Comparison of ENCODE assay signal across 9 cellular contexts in the genomic region with DNA sequence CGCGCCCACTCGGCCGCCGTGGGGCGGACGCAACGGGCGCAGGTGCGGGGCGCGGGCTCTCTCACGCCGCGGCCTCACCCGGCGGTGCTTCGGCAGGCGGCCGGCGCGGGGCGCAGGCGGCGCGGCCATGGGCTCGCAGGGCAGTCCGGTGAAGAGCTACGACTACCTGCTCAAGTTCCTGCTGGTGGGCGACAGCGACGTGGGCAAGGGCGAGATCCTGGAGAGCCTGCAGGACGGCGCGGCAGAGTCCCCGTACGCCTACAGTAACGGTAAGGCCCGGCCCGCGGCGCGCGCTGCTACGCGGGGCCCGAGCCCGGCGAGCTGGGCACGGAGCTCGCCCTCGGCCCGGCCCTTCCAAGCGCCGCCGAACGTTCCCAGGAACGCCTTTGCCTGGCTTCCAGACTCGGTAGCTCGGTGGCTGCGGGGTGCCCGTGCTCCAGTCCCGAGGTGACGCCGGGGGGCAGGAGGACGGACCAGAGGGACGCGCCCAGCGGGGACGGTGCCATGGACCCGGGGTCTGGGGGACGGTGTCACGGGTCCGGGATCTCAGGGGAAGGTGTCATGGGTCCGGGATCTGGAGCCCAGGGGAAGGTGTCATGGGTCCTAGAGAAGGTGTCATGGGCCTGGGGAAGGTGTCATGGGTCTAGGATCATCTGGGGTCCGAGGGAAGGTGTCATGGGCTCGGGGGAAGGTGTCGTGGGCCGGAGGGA. TPM values are rescaled to one million over a fixed set of nuclear protein-coding genes. Genes with fewer than 3 reads are reported as not detected.
DNase-seq lines count a peak whose midpoint lies in the region; ATAC-seq, FAIRE-seq and TF ChIP-seq lines count a peak whose summit lies in the region.
"Had no signal": no experiment of that assay in that cellular context is flagged by ENCODE, and none has a peak within 500 bp of the region (broad histone marks: within the 10 kb centered on the region; RNA-seq: fewer than 3 reads in every experiment).

No MANE protein-coding gene starts in this region.

- H3K9me3 ChIP-seq in Caco-2 (no peaks in the 10 kb centered on the region), astrocyte (ENCODE audit: insufficient read depth, low read depth, low read length) (no peaks in the 10 kb centered on the region), HepG2 (ENCODE audit: low read length) (no peaks in the 10 kb centered on the region), thyroid gland (no peaks in the 10 kb centered on the region)

- H2AFZ ChIP-seq in astrocyte (ENCODE audit: low read depth, low read length) (peak overlapping the region; percentile 62), HepG2 (ENCODE audit: low read length) (no peak overlapping the region)

- TF ChIP-seq POLR2A in HepG2 (IDR thresholded peaks at IDR 0.05; ENCODE audit: insufficient read depth in 1 of 2, low read depth in 2 of 2, low read length in 2 of 2) (no peak), thyroid gland (IDR thresholded peaks at IDR 0.05) (no peak)

- ATAC-seq in HG03060 (IDR thresholded peaks at IDR 0.05; ENCODE audit: low read depth, unreplicated experiment) (peak; percentile 0), HepG2 (no peak), GM19455 (IDR thresholded peaks at IDR 0.05; ENCODE audit: unreplicated experiment) (no peak), GM18520 (IDR thresholded peaks at IDR 0.05; ENCODE audit: unreplicated experiment) (no peak)

- H3K36me3 ChIP-seq in Caco-2 (ENCODE audit: control insufficient read depth, insufficient read depth, low read length) (no peaks in the 10 kb centered on the region; the same call in 1 of the 2 replicates), astrocyte (ENCODE audit: insufficient read depth, low read length) (no peaks in the 10 kb centered on the region), HepG2 (replicated peaks in 1 of 2; ENCODE audit: control insufficient read depth in 1 of 2, insufficient read depth in 2 of 2, low read length in 2 of 2) (0 out of 5 replicates have a peak, but pooled peaks cover 0 to 3% of the 10 kb centered on the region in 2 experiments), thyroid gland (no peaks in the 10 kb centered on the region)

- H3K36me3 Mint-ChIP-seq in Caco-2 (ENCODE audit: insufficient read depth, unreplicated experiment) (peaks cover 42% of the 10 kb centered on the region), astrocyte (ENCODE audit: low read depth, unreplicated experiment) (peaks cover 4% of the 10 kb centered on the region)

- intact Hi-C loops in Caco-2 (cut with micrococcal nuclease; ENCODE audit: unreplicated experiment) (no loop called here), HepG2 (cut with micrococcal nuclease; ENCODE audit: unreplicated experiment) (no loop called here), thyroid gland (cut with DNase I) (loop anchor here (5.0 kb wide), 1 partner anchor 42 kb away; a partner anchor contains a TSS)

- H3K9me3 Mint-ChIP-seq in Caco-2 (ENCODE audit: unreplicated experiment): no peaks in the 10 kb centered on the region
- no peaks in the 10 kb centered on the region for H3K9me3 Mint-ChIP-seq in astrocyte (ENCODE audit: unreplicated experiment)

- TF ChIP-seq CTCF in Caco-2 (IDR thresholded peaks at IDR 0.05; ENCODE audit: insufficient read depth in 1 of 2, low read depth in 1 of 2, low read length in 1 of 2, severe bottlenecking in 1 of 2, unreplicated experiment in 1 of 2) (no peak), astrocyte (IDR thresholded peaks at IDR 0.05; ENCODE audit: insufficient read depth, low read depth, low read length) (no peak), HepG2 (CRISPR knock-in tag; IDR thresholded peaks at IDR 0.05) (no peak), thyroid gland (IDR thresholded peaks at IDR 0.05) (no peak)

- WGBS in HepG2 (ENCODE audit: low lambda C conversion rate): 1% methylated on average over 21 of the region's 80 CpGs
- 6 to 22% methylated on average over 9 to 27 of the region's 80 CpGs for WGBS in thyroid gland, 2 donors

- H3K4me2 ChIP-seq in astrocyte (ENCODE audit: low read length) (peak overlapping the region; percentile 100), HepG2 (ENCODE audit: low read depth, low read length) (peak overlapping the region; percentile 90)

- in situ Hi-C loops in HepG2 (cut with HindIII; ENCODE audit: extremely low pct_ligation_motif_present, low pct_unique_long_range_greater_than_20kb): no loop called here

- H3K4me3 Mint-ChIP-seq in Caco-2 (ENCODE audit: unreplicated experiment) (peak overlapping the region; percentile 75), astrocyte (ENCODE audit: unreplicated experiment) (peak overlapping the region; percentile 90)

- no peak for DNase-seq in Caco-2
- DNase-seq in astrocyte (ENCODE audit: low read depth): no peak
- DNase-seq in HepG2 (ENCODE audit: low spot score): no peak
- peak; percentile 46 to 47 for DNase-seq in thyroid gland
- no peak for DNase-seq in NAMALWA (ENCODE audit: low spot score)

- H4K20me1 ChIP-seq in astrocyte (ENCODE audit: insufficient read depth, low read length): peaks cover 67% of the 10 kb centered on the region
- peaks cover 14% of the 10 kb centered on the region; the same call in 1 of the 2 replicates for H4K20me1 ChIP-seq in HepG2 (ENCODE audit: insufficient read depth, low read length)

- no peaks in the 10 kb centered on the region for H3K27me3 Mint-ChIP-seq in Caco-2 (ENCODE audit: insufficient read depth, unreplicated experiment)
- H3K27me3 Mint-ChIP-seq in astrocyte (ENCODE audit: low read depth, unreplicated experiment): no peaks in the 10 kb centered on the region

- H3K79me2 ChIP-seq in astrocyte (ENCODE audit: insufficient read depth, low read length) (peaks cover 66% of the 10 kb centered on the region), HepG2 (ENCODE audit: insufficient read depth, low read length) (peaks cover 46% of the 10 kb centered on the region)

- POLR2A ChIA-PET in Caco-2 (lab: Charles Lee) (interaction anchor here (0.6 to 1.2 kb wide), 2 partner anchors 355 to 1565 kb away, joined by 5 to 6 read pairs; a partner anchor contains a TSS), HepG2 (lab: Yijun Ruan, JAX) (no interaction called here)

- H3K4me1 Mint-ChIP-seq in Caco-2 (ENCODE audit: low read depth, unreplicated experiment) (peaks cover 25% of the 10 kb centered on the region), astrocyte (ENCODE audit: low read depth, unreplicated experiment) (peaks cover 11% of the 10 kb centered on the region)

- peak overlapping the region; percentile 62 for H3K27ac ChIP-seq in astrocyte (ENCODE audit: low read depth, low read length)
- H3K27ac ChIP-seq in HepG2 (ENCODE audit: extremely low read length, insufficient read depth, low read length): peak overlapping the region; percentile 73
- H3K27ac ChIP-seq in thyroid gland: peak overlapping the region in 2 of 3 donors; percentile 43 to 61

- peak overlapping the region; percentile 95 for H3K27ac Mint-ChIP-seq in Caco-2 (ENCODE audit: unreplicated experiment)
- H3K27ac Mint-ChIP-seq in astrocyte (ENCODE audit: unreplicated experiment): peak overlapping the region; percentile 42

- CTCF ChIA-PET in Caco-2 (lab: Charles Lee): interaction anchor here (0.8 kb wide), 1 partner anchor 46 kb away, joined by 4 read pairs; no protein-coding TSS in a partner anchor
- CTCF ChIA-PET in HepG2 (lab: Yijun Ruan, JAX; ENCODE audit: low intra/inter-chr PET ratio, low total read pairs): no interaction called here

- H3K4me1 ChIP-seq in Caco-2 (peaks cover 32% of the 10 kb centered on the region), astrocyte (ENCODE audit: insufficient read depth, low read length) (peaks cover 15% of the 10 kb centered on the region), HepG2 (ENCODE audit: insufficient read depth, low read length) (peaks cover 64% of the 10 kb centered on the region), thyroid gland (peaks cover 45 to 66% of the 10 kb centered on the region in 2 donors)

- H3K9ac ChIP-seq in astrocyte (ENCODE audit: low read length) (peak overlapping the region; percentile 86), HepG2 (ENCODE audit: insufficient read depth, low read depth, low read length) (peak overlapping the region; percentile 82)

- BruUV-seq in Caco-2 (replicated peaks; lab: Mats Ljungman, UMichigan): no TSS peak
- BruUV-seq in HepG2 (replicated peaks; lab: Mats Ljungman, UMichigan): no TSS peak

- no peak for FAIRE-seq in astrocyte (lab: Jason Lieb, UNC)
- FAIRE-seq in HepG2 (lab: Jason Lieb, UNC): no peak
- FAIRE-seq: TTC549 had no signal

- H3K27me3 ChIP-seq in Caco-2 (replicated peaks; ENCODE audit: control insufficient read depth, insufficient read depth, low read length): no peaks in the 10 kb centered on the region
- no peaks in the 10 kb centered on the region for H3K27me3 ChIP-seq in astrocyte (ENCODE audit: insufficient read depth, low read length)
- no peaks in the 10 kb centered on the region for H3K27me3 ChIP-seq in HepG2 (ENCODE audit: control insufficient read depth in 1 of 2, insufficient read depth in 2 of 2, low read length in 2 of 2)
- H3K27me3 ChIP-seq in thyroid gland: no peaks in the 10 kb centered on the region

- peak overlapping the region; percentile 62 for H3K4me3 ChIP-seq in Caco-2 (ENCODE audit: low read depth, low read length)
- peak overlapping the region; percentile 78 for H3K4me3 ChIP-seq in astrocyte (ENCODE audit: insufficient read depth, low read depth, low read length)
- peak overlapping the region; percentile 63 to 80 (median 80) for H3K4me3 ChIP-seq in HepG2 (replicated peaks in 1 of 3; ENCODE audit: insufficient read depth in 1 of 3, low read depth in 2 of 3, low read length in 3 of 3)
- H3K4me3 ChIP-seq in thyroid gland (replicated peaks in 1 of 3): peak overlapping the region; percentile 85 to 95 (median 94)

- TF ChIP-seq EP300 in HepG2 (IDR thresholded peaks at IDR 0.05; ENCODE audit: low read depth in 2 of 2, low read length in 2 of 2) (no peak), HepG2 (CRISPR knock-in tag; IDR thresholded peaks at IDR 0.05; ENCODE audit: borderline replicate concordance) (no peak)

- peak; percentile 50; the same call in 1 of the 2 replicates for TF ChIP-seq RAD21 in HepG2 (CRISPR knock-in tag; IDR thresholded peaks at IDR 0.05)

RNA-seq across cellular contexts. Expression of a gene that starts 0.5 kb away (rescaled TPM):
- total RNA-seq in Caco-2 (2022) (18.7 and 19.1 TPM in 2 replicates), astrocyte (12.6 and 13.0 TPM in 2 replicates), HepG2 (2016; rRNA removed; fragmentation: Illumina TruSeq; extraction: Trizol) (8.2 and 11.5 TPM in 2 replicates), thyroid gland (10 to 100 TPM; 17.7 to 24.4 (median 18.4) TPM)
- 3.9 TPM in 2 replicates for total RNA-seq in HepG2 (2016; cell fraction: cytosol; rRNA removed; fragmentation: Illumina TruSeq; extraction: Trizol; ENCODE audit: low read depth)
- 7.7 and 10.5 TPM in 2 replicates for total RNA-seq in HepG2 (2016; cell fraction: insoluble cytoplasmic fraction; rRNA removed; fragmentation: Illumina TruSeq; extraction: Trizol)
- 9.2 and 9.7 TPM in 2 replicates for total RNA-seq in HepG2 (2016; cell fraction: membrane; rRNA removed; fragmentation: Illumina TruSeq; extraction: Trizol)
- total RNA-seq in HepG2 (2016; cell fraction: nucleus; rRNA removed; fragmentation: Illumina TruSeq; extraction: Trizol): 6.0 and 7.3 TPM in 2 replicates
- polyA plus RNA-seq in HepG2 (2011; rRNA removed): 7.7 and 10.6 TPM in 2 replicates
- polyA plus RNA-seq in HepG2 (2011; cell fraction: cytosol; rRNA removed): 6.0 and 10.4 TPM in 2 replicates
- polyA plus RNA-seq in HepG2 (2011; cell fraction: nucleus; rRNA removed): 25.9 TPM in 2 replicates
- polyA plus RNA-seq in HepG2 (2012): 7.0 and 9.0 TPM in 2 replicates
- 2.5 and 2.9 TPM in 2 replicates for polyA plus RNA-seq in HepG2 (2016; cell fraction: cytosol; fragmentation: Illumina TruSeq; extraction: Trizol; ENCODE audit: low read depth)
- polyA plus RNA-seq in HepG2 (2016; cell fraction: insoluble cytoplasmic fraction; fragmentation: Illumina TruSeq; extraction: Trizol; ENCODE audit: low read depth): 8.9 and 11.2 TPM in 2 replicates
- 6.5 and 6.8 TPM in 2 replicates for polyA plus RNA-seq in HepG2 (2016; cell fraction: membrane; fragmentation: Illumina TruSeq; extraction: Trizol; ENCODE audit: low read depth)
- polyA plus RNA-seq in HepG2 (2016; cell fraction: nucleus; fragmentation: Illumina TruSeq; extraction: Trizol; ENCODE audit: insufficient read depth, low read depth): 20.2 and 22.4 TPM in 2 replicates
- polyA minus RNA-seq in HepG2 (2011; rRNA and poly(A)+ RNA removed; ENCODE audit: low replicate concordance): 15.3 and 16.9 TPM in 2 replicates
- 5.5 and 7.3 TPM in 2 replicates for polyA minus RNA-seq in HepG2 (2011; cell fraction: cytosol; rRNA and poly(A)+ RNA removed)
- 3.4 and 4.0 TPM in 2 replicates for polyA minus RNA-seq in HepG2 (2011; cell fraction: nucleus; rRNA and poly(A)+ RNA removed)

RNA-seq across cellular contexts. Expression of a gene that starts 20.6 kb away (rescaled TPM):
- 45.3 and 45.8 TPM in 2 replicates for total RNA-seq in Caco-2 (2022)
- 22.2 and 22.4 TPM in 2 replicates for total RNA-seq in astrocyte
- total RNA-seq in HepG2 (2016; rRNA removed; fragmentation: Illumina TruSeq; extraction: Trizol): 8.4 and 19.7 TPM in 2 replicates
- total RNA-seq in HepG2 (2016; cell fraction: cytosol; rRNA removed; fragmentation: Illumina TruSeq; extraction: Trizol; ENCODE audit: low read depth): 7.5 and 10.0 TPM in 2 replicates
- 7.4 and 18.9 TPM in 2 replicates for total RNA-seq in HepG2 (2016; cell fraction: insoluble cytoplasmic fraction; rRNA removed; fragmentation: Illumina TruSeq; extraction: Trizol)
- total RNA-seq in HepG2 (2016; cell fraction: membrane; rRNA removed; fragmentation: Illumina TruSeq; extraction: Trizol): 13.0 and 18.2 TPM in 2 replicates
- total RNA-seq in HepG2 (2016; cell fraction: nucleus; rRNA removed; fragmentation: Illumina TruSeq; extraction: Trizol): 16.8 and 19.0 TPM in 2 replicates
- polyA plus RNA-seq in HepG2 (2011; rRNA removed): 7.7 and 13.6 TPM in 2 replicates
- polyA plus RNA-seq in HepG2 (2011; cell fraction: cytosol; rRNA removed): 7.2 and 11.6 TPM in 2 replicates
- polyA plus RNA-seq in HepG2 (2011; cell fraction: nucleus; rRNA removed): 70.8 and 80.2 TPM in 2 replicates
- polyA plus RNA-seq in HepG2 (2012): 6.7 and 8.5 TPM in 2 replicates
- polyA plus RNA-seq in HepG2 (2016; cell fraction: cytosol; fragmentation: Illumina TruSeq; extraction: Trizol; ENCODE audit: low read depth): 6.3 and 7.2 TPM in 2 replicates
- 6.9 and 8.3 TPM in 2 replicates for polyA plus RNA-seq in HepG2 (2016; cell fraction: insoluble cytoplasmic fraction; fragmentation: Illumina TruSeq; extraction: Trizol; ENCODE audit: low read depth)
- 10.4 and 10.8 TPM in 2 replicates for polyA plus RNA-seq in HepG2 (2016; cell fraction: membrane; fragmentation: Illumina TruSeq; extraction: Trizol; ENCODE audit: low read depth)
- polyA plus RNA-seq in HepG2 (2016; cell fraction: nucleus; fragmentation: Illumina TruSeq; extraction: Trizol; ENCODE audit: insufficient read depth, low read depth): 31.7 and 36.7 TPM in 2 replicates
- polyA minus RNA-seq in HepG2 (2011; rRNA and poly(A)+ RNA removed; ENCODE audit: low replicate concordance): 38.0 and 89.1 TPM in 2 replicates
- polyA minus RNA-seq in HepG2 (2011; cell fraction: cytosol; rRNA and poly(A)+ RNA removed): 8.1 and 11.1 TPM in 2 replicates
- polyA minus RNA-seq in HepG2 (2011; cell fraction: nucleus; rRNA and poly(A)+ RNA removed): 13.6 and 14.0 TPM in 2 replicates
- 100 to 1,000 TPM in 3 of 4 donors, 10 to 100 TPM in 1; 69.6 to 125 (median 108) TPM for total RNA-seq in thyroid gland

RNA-seq across cellular contexts. Expression of a gene that starts 23.5 kb away (rescaled TPM):
- not detected in 2 replicates for total RNA-seq in Caco-2 (2022)
- 0.50 and 0.73 TPM in 2 replicates for total RNA-seq in astrocyte
- 0.40 and 0.48 TPM in 2 replicates for total RNA-seq in HepG2 (2016; rRNA removed; fragmentation: Illumina TruSeq; extraction: Trizol)
- not detected in 2 replicates for total RNA-seq in HepG2 (2016; cell fraction: cytosol; rRNA removed; fragmentation: Illumina TruSeq; extraction: Trizol; ENCODE audit: low read depth)
- total RNA-seq in HepG2 (2016; cell fraction: insoluble cytoplasmic fraction; rRNA removed; fragmentation: Illumina TruSeq; extraction: Trizol): 0.33 and 0.45 TPM in 2 replicates
- total RNA-seq in HepG2 (2016; cell fraction: membrane; rRNA removed; fragmentation: Illumina TruSeq; extraction: Trizol): 0.10 and 0.22 TPM in 2 replicates
- total RNA-seq in HepG2 (2016; cell fraction: nucleus; rRNA removed; fragmentation: Illumina TruSeq; extraction: Trizol): 0.22 TPM in 1 of 2 replicates, not detected in the other
- polyA plus RNA-seq in HepG2 (2011; rRNA removed): 0.59 and 1.1 TPM in 2 replicates
- 0.71 and 1.2 TPM in 2 replicates for polyA plus RNA-seq in HepG2 (2011; cell fraction: cytosol; rRNA removed)
- polyA plus RNA-seq in HepG2 (2011; cell fraction: nucleus; rRNA removed): 1.3 and 1.7 TPM in 2 replicates
- 1.4 and 1.5 TPM in 2 replicates for polyA plus RNA-seq in HepG2 (2012)
- 0.09 TPM in 1 of 2 replicates, not detected in the other for polyA plus RNA-seq in HepG2 (2016; cell fraction: cytosol; fragmentation: Illumina TruSeq; extraction: Trizol; ENCODE audit: low read depth)
- polyA plus RNA-seq in HepG2 (2016; cell fraction: insoluble cytoplasmic fraction; fragmentation: Illumina TruSeq; extraction: Trizol; ENCODE audit: low read depth): 0.26 TPM in 2 replicates
- polyA plus RNA-seq in HepG2 (2016; cell fraction: membrane; fragmentation: Illumina TruSeq; extraction: Trizol; ENCODE audit: low read depth): not detected in 2 replicates
- not detected in 2 replicates for polyA plus RNA-seq in HepG2 (2016; cell fraction: nucleus; fragmentation: Illumina TruSeq; extraction: Trizol; ENCODE audit: insufficient read depth, low read depth)
- 1.4 TPM in 1 of 2 replicates, not detected in the other for polyA minus RNA-seq in HepG2 (2011; rRNA and poly(A)+ RNA removed; ENCODE audit: low replicate concordance)
- 0.40 and 0.88 TPM in 2 replicates for polyA minus RNA-seq in HepG2 (2011; cell fraction: cytosol; rRNA and poly(A)+ RNA removed)
- 0.13 and 0.25 TPM in 2 replicates for polyA minus RNA-seq in HepG2 (2011; cell fraction: nucleus; rRNA and poly(A)+ RNA removed)
- total RNA-seq in thyroid gland: under 1 TPM in 3 of 4 donors, not detected in 1; 0.63 to 0.81 (median 0.67) TPM

RNA-seq across cellular contexts. Expression of a gene that starts 30.1 kb away (rescaled TPM):
- total RNA-seq in Caco-2 (2022) (0.14 TPM in 1 of 2 replicates, not detected in the other), astrocyte (0.09 TPM in 1 of 2 replicates, not detected in the other), HepG2 (2016; rRNA removed; fragmentation: Illumina TruSeq; extraction: Trizol) (0.07 TPM in 1 of 2 replicates, not detected in the other), thyroid gland (not detected)
- total RNA-seq in HepG2 (2016; cell fraction: cytosol; rRNA removed; fragmentation: Illumina TruSeq; extraction: Trizol; ENCODE audit: low read depth): not detected in 2 replicates
- total RNA-seq in HepG2 (2016; cell fraction: insoluble cytoplasmic fraction; rRNA removed; fragmentation: Illumina TruSeq; extraction: Trizol): not detected in 2 replicates
- not detected in 2 replicates for total RNA-seq in HepG2 (2016; cell fraction: membrane; rRNA removed; fragmentation: Illumina TruSeq; extraction: Trizol)
- total RNA-seq in HepG2 (2016; cell fraction: nucleus; rRNA removed; fragmentation: Illumina TruSeq; extraction: Trizol): not detected in 2 replicates
- polyA plus RNA-seq in HepG2 (2011; rRNA removed): 0.16 and 0.38 TPM in 2 replicates
- 0.23 and 0.28 TPM in 2 replicates for polyA plus RNA-seq in HepG2 (2011; cell fraction: cytosol; rRNA removed)
- polyA plus RNA-seq in HepG2 (2011; cell fraction: nucleus; rRNA removed): 0.81 and 1.2 TPM in 2 replicates
- 0.63 and 0.74 TPM in 2 replicates for polyA plus RNA-seq in HepG2 (2012)
- not detected in 2 replicates for polyA plus RNA-seq in HepG2 (2016; cell fraction: cytosol; fragmentation: Illumina TruSeq; extraction: Trizol; ENCODE audit: low read depth)
- not detected in 2 replicates for polyA plus RNA-seq in HepG2 (2016; cell fraction: insoluble cytoplasmic fraction; fragmentation: Illumina TruSeq; extraction: Trizol; ENCODE audit: low read depth)
- polyA plus RNA-seq in HepG2 (2016; cell fraction: membrane; fragmentation: Illumina TruSeq; extraction: Trizol; ENCODE audit: low read depth): not detected in 2 replicates
- polyA plus RNA-seq in HepG2 (2016; cell fraction: nucleus; fragmentation: Illumina TruSeq; extraction: Trizol; ENCODE audit: insufficient read depth, low read depth): not detected in 2 replicates
- 0.12 TPM in 1 of 2 replicates, not detected in the other for polyA minus RNA-seq in HepG2 (2011; rRNA and poly(A)+ RNA removed; ENCODE audit: low replicate concordance)
- 0.35 and 0.40 TPM in 2 replicates for polyA minus RNA-seq in HepG2 (2011; cell fraction: cytosol; rRNA and poly(A)+ RNA removed)
- polyA minus RNA-seq in HepG2 (2011; cell fraction: nucleus; rRNA and poly(A)+ RNA removed): not detected in 2 replicates

RNA-seq across cellular contexts. Expression of a gene that starts 40.5 kb away (rescaled TPM):
- total RNA-seq in Caco-2 (2022): 0.39 and 0.54 TPM in 2 replicates
- 0.43 and 0.89 TPM in 2 replicates for total RNA-seq in astrocyte
- total RNA-seq in HepG2 (2016; rRNA removed; fragmentation: Illumina TruSeq; extraction: Trizol): 2.4 and 4.9 TPM in 2 replicates
- total RNA-seq in HepG2 (2016; cell fraction: cytosol; rRNA removed; fragmentation: Illumina TruSeq; extraction: Trizol; ENCODE audit: low read depth): 0.61 and 0.88 TPM in 2 replicates
- total RNA-seq in HepG2 (2016; cell fraction: insoluble cytoplasmic fraction; rRNA removed; fragmentation: Illumina TruSeq; extraction: Trizol): 2.1 and 4.8 TPM in 2 replicates
- total RNA-seq in HepG2 (2016; cell fraction: membrane; rRNA removed; fragmentation: Illumina TruSeq; extraction: Trizol): 1.1 and 1.8 TPM in 2 replicates
- 3.0 and 3.4 TPM in 2 replicates for total RNA-seq in HepG2 (2016; cell fraction: nucleus; rRNA removed; fragmentation: Illumina TruSeq; extraction: Trizol)
- 1.7 and 2.9 TPM in 2 replicates for polyA plus RNA-seq in HepG2 (2011; rRNA removed)
- 2.6 and 4.2 TPM in 2 replicates for polyA plus RNA-seq in HepG2 (2011; cell fraction: cytosol; rRNA removed)
- polyA plus RNA-seq in HepG2 (2011; cell fraction: nucleus; rRNA removed): 4.0 and 4.2 TPM in 2 replicates
- polyA plus RNA-seq in HepG2 (2012): 1.7 and 2.2 TPM in 2 replicates
- polyA plus RNA-seq in HepG2 (2016; cell fraction: cytosol; fragmentation: Illumina TruSeq; extraction: Trizol; ENCODE audit: low read depth): 0.58 and 0.66 TPM in 2 replicates
- polyA plus RNA-seq in HepG2 (2016; cell fraction: insoluble cytoplasmic fraction; fragmentation: Illumina TruSeq; extraction: Trizol; ENCODE audit: low read depth): 2.6 and 2.7 TPM in 2 replicates
- polyA plus RNA-seq in HepG2 (2016; cell fraction: membrane; fragmentation: Illumina TruSeq; extraction: Trizol; ENCODE audit: low read depth): 0.93 and 1.1 TPM in 2 replicates
- polyA plus RNA-seq in HepG2 (2016; cell fraction: nucleus; fragmentation: Illumina TruSeq; extraction: Trizol; ENCODE audit: insufficient read depth, low read depth): 5.9 and 6.7 TPM in 2 replicates
- polyA minus RNA-seq in HepG2 (2011; rRNA and poly(A)+ RNA removed; ENCODE audit: low replicate concordance): 3.9 and 5.4 TPM in 2 replicates
- polyA minus RNA-seq in HepG2 (2011; cell fraction: cytosol; rRNA and poly(A)+ RNA removed): 3.1 and 4.6 TPM in 2 replicates
- polyA minus RNA-seq in HepG2 (2011; cell fraction: nucleus; rRNA and poly(A)+ RNA removed): 1.0 and 1.7 TPM in 2 replicates
- 1 to 10 TPM in 1 of 4 donors, under 1 TPM in 3; 0.13 to 1.8 (median 0.77) TPM for total RNA-seq in thyroid gland

Comparison
In these comparisons a context has a peak if more than half of its experiments do, and no peak if none do; other contexts are left out.
1. DNase-seq: peak in thyroid gland (2 of 2); none in Caco-2 (0 of 2), astrocyte (single experiment), HepG2 (single experiment) and NAMALWA (single experiment).
2. Peak in every context shown above with its lines, with median percentiles within 50 percentile points of each other: H3K4me3 ChIP-seq and H3K27ac ChIP-seq.